ENCODE assay signal across 31 cellular contexts in genomic region chr13:70905035-70905434, GRCh38.
A peak's percentile ranks its signal among the peaks of the same experiment; 100 is the strongest.
DNase-seq lines count a peak whose midpoint lies in the region; ATAC-seq and TF ChIP-seq lines count a peak whose summit lies in the region.
"Had no signal": no experiment of that assay in that cellular context is flagged by ENCODE, and none has a peak within 500 bp of the region (broad histone marks: within the 10 kb centered on the region; RNA-seq: fewer than 3 reads in every experiment).

No MANE protein-coding gene starts in this region.

- H3K9me3 ChIP-seq in SK-N-SH (no peaks in the 10 kb centered on the region), trophoblast cell (ENCODE audit: insufficient read depth, low read depth, low read length) (no peaks in the 10 kb centered on the region)
- H3K9me3 ChIP-seq: BLaER1, esophagus muscularis mucosa, gastroesophageal sphincter, sigmoid colon had no signal

- H2AFZ ChIP-seq in SK-N-SH (ENCODE audit: low read depth) = no peak overlapping the region
- H2AFZ ChIP-seq in trophoblast cell (ENCODE audit: insufficient read depth, low read length, poor library complexity) = no peak overlapping the region
- H2AFZ ChIP-seq: neural progenitor cell had no signal

- H3K9me3 Mint-ChIP-seq in HFFc6 (peaks cover 36% of the 10 kb centered on the region), CD14-positive monocyte (peaks cover 0 to 5% (median 2%) of the 10 kb centered on the region in 7 donors)
- H3K9me3 Mint-ChIP-seq: memory B cell; neural progenitor cell; stimulated activated memory B cell treated with anti-CD40 and anti-IgM and Interleukin-4, amounts not matched to agents 10 μg/mL and 1 μg/mL and 100 μg/mL, for 72 hours had no signal

- no peak for DNase-seq in SK-N-SH
- peak; percentile 63 for DNase-seq in amniotic epithelial cell (ENCODE audit: low read depth)
- peak; percentile 66 for DNase-seq in fibroblast of pulmonary artery (ENCODE audit: low read depth)
- no peak for DNase-seq in sciatic nerve (ENCODE audit: low spot score)
- DNase-seq in HFFc6 = no peak
- no peak for DNase-seq in trophoblast cell
- DNase-seq in CD14-positive monocyte (ENCODE audit: low spot score) = no peak
- DNase-seq: activated CD4-positive, alpha-beta T cell treated with anti-CD3 and anti-CD28 coated beads for 48 hours; activated gamma-delta T cell treated with Interleukin-2 at 50 U/mL for 16 hours; activated T-cell treated with anti-CD3 and anti-CD28 coated beads, Interleukin-2, amount 50 U/mL, for 24 hours; COR-L47; effector CD8-positive, alpha-beta T cell; hypothalamus; immature natural killer cell; Karpas-422; NCI-H187 treated with DMSO at 0.1 percent for 48 hours; NCI-H226; NCI-H748 treated with DMSO at 0.1 percent for 48 hours; sigmoid colon; stimulated activated CD4-positive, alpha-beta T cell treated with anti-CD3 and anti-CD28 coated beads, Interleukin-4, amount 100 ng/mL, for 4 hours; T-helper 17 cell; WERI-Rb-1 had no signal

- intact Hi-C loops in sciatic nerve (cut with DNase I) = no loop called here
- intact Hi-C loops in CD14-positive monocyte (cut with micrococcal nuclease) = no loop called here

- H3K4me3 ChIP-seq in SK-N-SH (ENCODE audit: low read depth in 2 of 2, low read length in 1 of 2) (no peak overlapping the region), fibroblast of pulmonary artery (replicated peaks; ENCODE audit: low read depth, low read length) (no peak overlapping the region), trophoblast cell (ENCODE audit: low read depth, low read length) (no peak overlapping the region)
- H3K4me3 ChIP-seq: BLaER1, esophagus muscularis mucosa, gastroesophageal sphincter, neural progenitor cell, sigmoid colon, suprapubic skin had no signal

- ATAC-seq in SK-N-SH treated with all-trans-retinoic acid at 6 μM for 48 hours = no peak
- ATAC-seq in sciatic nerve = peak; percentile 50
- ATAC-seq: gastroesophageal sphincter; stimulated activated memory B cell treated with anti-CD40 and anti-IgM and Interleukin-4, amounts not matched to agents 10 μg/mL and 1 μg/mL and 100 μg/mL, for 72 hours; T-helper 17 cell had no signal

- H3K4me3 Mint-ChIP-seq in HFFc6 = no peak overlapping the region
- H3K4me3 Mint-ChIP-seq in CD14-positive monocyte = no peak overlapping the region
- H3K4me3 Mint-ChIP-seq: activated T-cell treated with anti-CD3 and anti-CD28 coated beads, Interleukin-2, amount 50 U/mL, for 24 hours; immature natural killer cell; memory B cell; neural progenitor cell; stimulated activated memory B cell treated with anti-CD40 and anti-IgM and Interleukin-4, amounts not matched to agents 10 μg/mL and 1 μg/mL and 100 μg/mL, for 72 hours; T-helper 17 cell had no signal

- H3K27me3 Mint-ChIP-seq in HFFc6 (ENCODE audit: insufficient read depth) = peaks cover 1% of the 10 kb centered on the region; the same call in 1 of the 2 replicates
- H3K27me3 Mint-ChIP-seq in CD14-positive monocyte (ENCODE audit: low read depth in 3 of 3) = no peaks in the 10 kb centered on the region
- H3K27me3 Mint-ChIP-seq: activated T-cell treated with anti-CD3 and anti-CD28 coated beads, Interleukin-2, amount 50 U/mL, for 24 hours; memory B cell; stimulated activated memory B cell treated with anti-CD40 and anti-IgM and Interleukin-4, amounts not matched to agents 10 μg/mL and 1 μg/mL and 100 μg/mL, for 72 hours; T-helper 17 cell had no signal

- POLR2A ChIA-PET in SK-N-SH (lab: Yijun Ruan, JAX) = no interaction called here

- no peak overlapping the region for H3K18ac ChIP-seq in trophoblast cell (ENCODE audit: low read length)

- H3K27ac ChIP-seq in SK-N-SH (ENCODE audit: low read depth in 2 of 2, low read length in 1 of 2) = peak overlapping the region in 1 of 2 experiments; percentile 43; a peak in 2 of 4 replicates
- H3K27ac ChIP-seq in trophoblast cell (ENCODE audit: low read depth, low read length) = no peak overlapping the region
- H3K27ac ChIP-seq: BLaER1, esophagus muscularis mucosa, gastroesophageal sphincter, neural progenitor cell, RWPE1, sigmoid colon, suprapubic skin, WERI-Rb-1 had no signal

- H3K9ac ChIP-seq in SK-N-SH = no peak overlapping the region
- no peak overlapping the region for H3K9ac ChIP-seq in trophoblast cell (ENCODE audit: low read length)
- H3K9ac ChIP-seq: BLaER1, neural progenitor cell had no signal

- H3K79me1 ChIP-seq in trophoblast cell (ENCODE audit: low read length) = no peaks in the 10 kb centered on the region

- H3K9me2 ChIP-seq in SK-N-SH = no peaks in the 10 kb centered on the region

- peaks cover 0 to 2% of the 10 kb centered on the region in 2 experiments; a peak in 1 of 4 replicates for H3K4me1 ChIP-seq in SK-N-SH (ENCODE audit: control insufficient read depth in 1 of 2, insufficient read depth in 2 of 2, low read depth in 1 of 2, low read length in 1 of 2)
- H3K4me1 ChIP-seq in trophoblast cell (ENCODE audit: control insufficient read depth in 1 of 2, insufficient read depth in 2 of 2, low read length in 2 of 2) = no peaks in the 10 kb centered on the region
- H3K4me1 ChIP-seq: BLaER1, esophagus muscularis mucosa, gastroesophageal sphincter, neural progenitor cell, sigmoid colon, suprapubic skin had no signal

- TF ChIP-seq RAD21 in SK-N-SH (IDR thresholded peaks at IDR 0.05; ENCODE audit: low read length) = no peak

- no peaks in the 10 kb centered on the region for H3K79me2 ChIP-seq in SK-N-SH (ENCODE audit: insufficient read depth)
- no peaks in the 10 kb centered on the region for H3K79me2 ChIP-seq in trophoblast cell (ENCODE audit: control insufficient read depth, insufficient read depth, low read length, poor library complexity)

- CTCF ChIA-PET in SK-N-SH (lab: Yijun Ruan, JAX) = no interaction called here

- no peak overlapping the region for H4K91ac ChIP-seq in trophoblast cell (ENCODE audit: low read depth, low read length)

- H3K27ac Mint-ChIP-seq in HFFc6 = no peak overlapping the region
- H3K27ac Mint-ChIP-seq in CD14-positive monocyte = no peak overlapping the region
- H3K27ac Mint-ChIP-seq: activated T-cell treated with anti-CD3 and anti-CD28 coated beads, Interleukin-2, amount 50 U/mL, for 24 hours; immature natural killer cell; memory B cell; neural progenitor cell; stimulated activated memory B cell treated with anti-CD40 and anti-IgM and Interleukin-4, amounts not matched to agents 10 μg/mL and 1 μg/mL and 100 μg/mL, for 72 hours; T-helper 17 cell had no signal

- no peaks in the 10 kb centered on the region for H3K36me3 ChIP-seq in SK-N-SH (replicated peaks in 1 of 2; ENCODE audit: control insufficient read depth in 1 of 2, insufficient read depth in 2 of 2, low read length in 1 of 2)
- no peaks in the 10 kb centered on the region for H3K36me3 ChIP-seq in trophoblast cell (ENCODE audit: control insufficient read depth in 1 of 2, insufficient read depth in 2 of 2, low read length in 2 of 2)
- H3K36me3 ChIP-seq: BLaER1, esophagus muscularis mucosa, gastroesophageal sphincter, neural progenitor cell, sigmoid colon, suprapubic skin, WERI-Rb-1 had no signal

- H3K4me2 ChIP-seq in SK-N-SH = no peak overlapping the region; the same call in 1 of the 2 replicates
- H3K4me2 ChIP-seq in trophoblast cell (ENCODE audit: low read length) = no peak overlapping the region
- H3K4me2 ChIP-seq: BLaER1, neural progenitor cell had no signal

- H3K27me3 ChIP-seq in SK-N-SH (ENCODE audit: insufficient read depth) (no peaks in the 10 kb centered on the region), trophoblast cell (ENCODE audit: insufficient read depth, low read length) (no peaks in the 10 kb centered on the region)
- H3K27me3 ChIP-seq: BLaER1, esophagus muscularis mucosa, gastroesophageal sphincter, neural progenitor cell, sigmoid colon, suprapubic skin had no signal

- 23% methylated on average over 2 of the region's 2 CpGs for WGBS in SK-N-SH (ENCODE audit: low lambda C conversion rate)
- no CpG with 5 or more reads among the region's 2 CpGs for WGBS in trophoblast cell (ENCODE audit: extremely low coverage, insufficient coverage, insufficient read length)

- H3K23ac ChIP-seq in trophoblast cell (ENCODE audit: low read length) = no peak overlapping the region

- no peaks in the 10 kb centered on the region for H3K4me1 Mint-ChIP-seq in HFFc6 (ENCODE audit: low read depth)
- H3K4me1 Mint-ChIP-seq in CD14-positive monocyte = no peaks in the 10 kb centered on the region
- H3K4me1 Mint-ChIP-seq: immature natural killer cell; memory B cell; stimulated activated memory B cell treated with anti-CD40 and anti-IgM and Interleukin-4, amounts not matched to agents 10 μg/mL and 1 μg/mL and 100 μg/mL, for 72 hours; T-helper 17 cell had no signal

- TF ChIP-seq CTCF in SK-N-SH (IDR thresholded peaks at IDR 0.05) = no peak
- TF ChIP-seq CTCF in fibroblast of pulmonary artery (IDR thresholded peaks at IDR 0.05; ENCODE audit: low read length, missing control alignments) = no peak
- TF ChIP-seq CTCF in HFFc6 (IDR thresholded peaks at IDR 0.05) = no peak
- TF ChIP-seq CTCF in CD14-positive monocyte (IDR thresholded peaks at IDR 0.05) = no peak

- H2BK120ac ChIP-seq in trophoblast cell (ENCODE audit: insufficient read depth, low read length, poor library complexity) = no peak overlapping the region

- H3F3A ChIP-seq in SK-N-SH (replicated peaks; ENCODE audit: insufficient read depth) = no peaks in the 10 kb centered on the region

- no peak overlapping the region for H4K8ac ChIP-seq in trophoblast cell (ENCODE audit: low read depth, low read length)

- no peak for TF ChIP-seq EP300 in SK-N-SH (IDR thresholded peaks at IDR 0.05; ENCODE audit: borderline replicate concordance in 1 of 2, low read depth in 1 of 2, low read length in 1 of 2)

- no peak overlapping the region for H3K4ac ChIP-seq in trophoblast cell (ENCODE audit: low read depth, low read length)

- no peak overlapping the region for H4K12ac ChIP-seq in trophoblast cell (ENCODE audit: low read depth, low read length)

- H2BK5ac ChIP-seq in trophoblast cell (ENCODE audit: low read depth, low read length, poor library complexity) = no peak overlapping the region

- H2AK5ac ChIP-seq in trophoblast cell (ENCODE audit: low read length) = no peak overlapping the region

- H3K36me3 Mint-ChIP-seq in HFFc6 (ENCODE audit: low read depth) (no peaks in the 10 kb centered on the region), CD14-positive monocyte (no peaks in the 10 kb centered on the region)
- H3K36me3 Mint-ChIP-seq: immature natural killer cell; memory B cell; neural progenitor cell; stimulated activated memory B cell treated with anti-CD40 and anti-IgM and Interleukin-4, amounts not matched to agents 10 μg/mL and 1 μg/mL and 100 μg/mL, for 72 hours had no signal

- H4K20me1 ChIP-seq in SK-N-SH (ENCODE audit: insufficient read depth) = no peaks in the 10 kb centered on the region
- H4K20me1 ChIP-seq: BLaER1 had no signal

- H3K14ac ChIP-seq in trophoblast cell (ENCODE audit: low read length) = no peak overlapping the region

- no peak overlapping the region for H2BK12ac ChIP-seq in trophoblast cell (ENCODE audit: low read length)

TF ChIP-seq in SK-N-SH treated with all-trans-retinoic acid at 6 μM for 48 hours, 23 proteins besides CTCF, POLR2A, EP300 and RAD21 (continues in another document):
- no peak for TF ChIP-seq ARNTL (CRISPR knock-in tag; IDR thresholded peaks at IDR 0.05; ENCODE audit: borderline replicate concordance, low read depth)

TF ChIP-seq in SK-N-SH, 30 proteins besides CTCF, POLR2A, EP300 and RAD21 (continues in another document):
- no peak for TF ChIP-seq CHD2 (IDR thresholded peaks at IDR 0.05; ENCODE audit: low read length, partially characterized antibody)

Comparison
In these comparisons a context has a peak if more than half of its experiments do, and no peak if none do; other contexts are left out.
1. DNase-seq: peak in amniotic epithelial cell (single experiment) and fibroblast of pulmonary artery (single experiment); none in SK-N-SH (single experiment), sciatic nerve (single experiment), HFFc6 (single experiment), trophoblast cell (0 of 2) and CD14-positive monocyte (single experiment).